ENCODE assay signal across 1 cellular context in the genomic region with DNA sequence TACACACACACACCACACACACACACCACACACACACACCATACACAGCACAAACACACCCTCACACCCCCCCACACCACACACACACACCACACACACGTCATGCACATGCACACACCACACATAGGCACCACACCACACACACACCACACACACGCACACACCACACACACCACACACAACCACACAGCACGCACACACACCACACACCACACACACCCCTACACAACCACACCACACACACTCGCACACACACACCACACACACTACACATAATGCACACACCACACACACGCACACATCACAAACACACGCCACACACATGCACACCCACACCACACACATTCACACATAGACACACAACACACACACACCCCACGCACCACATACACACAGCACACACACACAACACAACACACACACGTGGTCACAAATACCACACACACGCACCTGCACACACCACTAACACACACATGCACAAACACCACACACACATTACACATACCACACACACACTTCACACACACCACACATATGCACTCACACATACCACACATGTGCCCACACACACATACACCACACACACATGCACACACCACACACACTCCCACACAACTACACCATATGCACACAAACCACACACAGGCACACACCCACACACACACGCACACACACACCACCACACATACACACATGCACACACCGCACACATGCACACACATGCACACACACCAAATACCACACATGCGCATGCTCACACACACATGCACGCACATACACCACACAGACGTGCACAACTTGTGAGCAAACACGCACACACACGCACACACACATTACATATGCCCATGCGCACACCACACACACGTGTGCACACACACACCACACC.
TF ChIP-seq lines count a peak whose summit lies in the region.

No MANE protein-coding gene starts in this region.

TF ChIP-seq in HepG2, 621 proteins besides CTCF, POLR2A, EP300 and RAD21 (continued from another document):
- TF ChIP-seq, protein P1, sequence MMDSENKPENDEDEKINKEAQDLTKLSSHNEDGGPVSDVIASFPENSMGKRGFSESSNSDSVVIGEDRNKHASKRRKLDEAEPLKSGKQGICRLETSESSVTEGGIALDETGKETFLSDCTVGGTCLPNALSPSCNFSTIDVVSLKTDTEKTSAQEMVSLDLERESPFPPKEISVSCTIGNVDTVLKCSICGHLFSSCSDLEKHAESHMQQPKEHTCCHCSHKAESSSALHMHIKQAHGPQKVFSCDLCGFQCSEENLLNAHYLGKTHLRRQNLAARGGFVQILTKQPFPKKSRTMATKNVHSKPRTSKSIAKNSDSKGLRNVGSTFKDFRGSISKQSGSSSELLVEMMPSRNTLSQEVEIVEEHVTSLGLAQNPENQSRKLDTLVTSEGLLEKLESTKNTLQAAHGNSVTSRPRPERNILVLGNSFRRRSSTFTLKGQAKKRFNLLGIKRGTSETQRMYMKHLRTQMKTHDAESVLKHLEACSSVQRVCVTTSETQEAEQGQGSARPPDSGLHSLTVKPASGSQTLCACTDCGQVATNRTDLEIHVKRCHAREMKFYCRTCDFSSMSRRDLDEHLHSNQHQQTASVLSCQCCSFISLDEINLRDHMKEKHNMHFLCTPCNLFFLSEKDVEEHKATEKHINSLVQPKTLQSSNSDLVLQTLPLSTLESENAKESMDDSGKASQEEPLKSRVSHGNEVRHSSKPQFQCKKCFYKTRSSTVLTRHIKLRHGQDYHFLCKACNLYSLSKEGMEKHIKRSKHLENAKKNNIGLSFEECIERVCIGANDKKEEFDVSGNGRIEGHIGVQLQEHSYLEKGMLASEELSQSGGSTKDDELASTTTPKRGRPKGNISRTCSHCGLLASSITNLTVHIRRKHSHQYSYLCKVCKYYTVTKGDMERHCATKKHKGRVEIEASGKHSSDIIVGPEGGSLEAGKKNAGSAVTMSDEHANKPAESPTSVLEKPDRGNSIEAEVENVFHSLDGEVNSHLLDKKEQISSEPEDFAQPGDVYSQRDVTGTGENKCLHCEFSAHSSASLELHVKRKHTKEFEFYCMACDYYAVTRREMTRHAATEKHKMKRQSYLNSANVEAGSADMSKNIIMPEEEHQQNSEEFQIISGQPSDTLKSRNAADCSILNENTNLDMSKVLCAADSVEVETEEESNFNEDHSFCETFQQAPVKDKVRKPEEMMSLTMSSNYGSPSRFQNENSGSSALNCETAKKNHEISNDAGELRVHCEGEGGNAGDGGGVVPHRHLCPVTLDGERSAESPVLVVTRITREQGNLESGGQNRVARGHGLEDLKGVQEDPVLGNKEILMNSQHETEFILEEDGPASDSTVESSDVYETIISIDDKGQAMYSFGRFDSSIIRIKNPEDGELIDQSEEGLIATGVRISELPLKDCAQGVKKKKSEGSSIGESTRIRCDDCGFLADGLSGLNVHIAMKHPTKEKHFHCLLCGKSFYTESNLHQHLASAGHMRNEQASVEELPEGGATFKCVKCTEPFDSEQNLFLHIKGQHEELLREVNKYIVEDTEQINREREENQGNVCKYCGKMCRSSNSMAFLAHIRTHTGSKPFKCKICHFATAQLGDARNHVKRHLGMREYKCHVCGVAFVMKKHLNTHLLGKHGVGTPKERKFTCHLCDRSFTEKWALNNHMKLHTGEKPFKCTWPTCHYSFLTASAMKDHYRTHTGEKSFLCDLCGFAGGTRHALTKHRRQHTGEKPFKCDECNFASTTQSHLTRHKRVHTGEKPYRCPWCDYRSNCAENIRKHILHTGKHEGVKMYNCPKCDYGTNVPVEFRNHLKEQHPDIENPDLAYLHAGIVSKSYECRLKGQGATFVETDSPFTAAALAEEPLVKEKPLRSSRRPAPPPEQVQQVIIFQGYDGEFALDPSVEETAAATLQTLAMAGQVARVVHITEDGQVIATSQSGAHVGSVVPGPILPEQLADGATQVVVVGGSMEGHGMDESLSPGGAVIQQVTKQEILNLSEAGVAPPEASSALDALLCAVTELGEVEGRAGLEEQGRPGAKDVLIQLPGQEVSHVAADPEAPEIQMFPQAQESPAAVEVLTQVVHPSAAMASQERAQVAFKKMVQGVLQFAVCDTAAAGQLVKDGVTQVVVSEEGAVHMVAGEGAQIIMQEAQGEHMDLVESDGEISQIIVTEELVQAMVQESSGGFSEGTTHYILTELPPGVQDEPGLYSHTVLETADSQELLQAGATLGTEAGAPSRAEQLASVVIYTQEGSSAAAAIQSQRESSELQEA (CRISPR knock-in tag; IDR thresholded peaks at IDR 0.05; ENCODE audit: not compliant biosample characterization), result no peak
- peak; percentile 87 for TF ChIP-seq DNMT1 (CRISPR knock-in tag; IDR thresholded peaks at IDR 0.05)
- no peak for TF ChIP-seq ZNF83 (CRISPR knock-in tag; IDR thresholded peaks at IDR 0.05; ENCODE audit: borderline replicate concordance)
- TF ChIP-seq MATR3 (CRISPR knock-in tag; IDR thresholded peaks at IDR 0.05), result no peak
- TF ChIP-seq ZNF556 (CRISPR knock-in tag; IDR thresholded peaks at IDR 0.05; ENCODE audit: borderline replicate concordance), result 0 out of 2 replicates have a peak, but pooled peaks have one; percentile 51
- TF ChIP-seq TMF1 (CRISPR knock-in tag; IDR thresholded peaks at IDR 0.05; ENCODE audit: low read depth), result no peak
- no peak for TF ChIP-seq ASH2L (IDR thresholded peaks at IDR 0.05; ENCODE audit: insufficient read length, low read depth, low read length)
- TF ChIP-seq ZNF383 (CRISPR knock-in tag; IDR thresholded peaks at IDR 0.05; ENCODE audit: borderline replicate concordance), result 0 out of 2 replicates have a peak, but pooled peaks have one; percentile 35
- TF ChIP-seq GATAD2A (CRISPR knock-in tag; IDR thresholded peaks at IDR 0.05), result no peak
- no peak for TF ChIP-seq SMYD3 (CRISPR knock-in tag; IDR thresholded peaks at IDR 0.05)
- TF ChIP-seq, protein P2, sequence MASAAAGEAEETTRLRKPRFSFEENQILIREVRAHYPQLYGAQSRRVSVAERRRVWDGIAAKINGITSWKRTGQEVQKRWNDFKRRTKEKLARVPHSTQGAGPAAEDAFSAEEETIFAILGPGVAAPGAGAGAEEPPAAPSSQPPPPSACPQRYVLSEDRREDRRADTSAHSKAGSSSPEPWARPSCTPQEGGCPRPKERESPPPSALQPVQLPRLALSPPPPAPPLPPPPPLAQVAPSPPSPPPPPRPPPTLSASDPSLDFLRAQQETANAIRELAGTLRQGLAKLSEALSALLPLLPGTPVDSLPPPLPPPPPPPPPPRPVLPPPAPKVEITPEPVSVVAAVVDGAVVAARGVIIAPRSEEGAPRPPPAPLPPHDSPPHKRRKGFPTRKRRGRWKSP (CRISPR knock-in tag; IDR thresholded peaks at IDR 0.05), result no peak
- TF ChIP-seq, protein P3, sequence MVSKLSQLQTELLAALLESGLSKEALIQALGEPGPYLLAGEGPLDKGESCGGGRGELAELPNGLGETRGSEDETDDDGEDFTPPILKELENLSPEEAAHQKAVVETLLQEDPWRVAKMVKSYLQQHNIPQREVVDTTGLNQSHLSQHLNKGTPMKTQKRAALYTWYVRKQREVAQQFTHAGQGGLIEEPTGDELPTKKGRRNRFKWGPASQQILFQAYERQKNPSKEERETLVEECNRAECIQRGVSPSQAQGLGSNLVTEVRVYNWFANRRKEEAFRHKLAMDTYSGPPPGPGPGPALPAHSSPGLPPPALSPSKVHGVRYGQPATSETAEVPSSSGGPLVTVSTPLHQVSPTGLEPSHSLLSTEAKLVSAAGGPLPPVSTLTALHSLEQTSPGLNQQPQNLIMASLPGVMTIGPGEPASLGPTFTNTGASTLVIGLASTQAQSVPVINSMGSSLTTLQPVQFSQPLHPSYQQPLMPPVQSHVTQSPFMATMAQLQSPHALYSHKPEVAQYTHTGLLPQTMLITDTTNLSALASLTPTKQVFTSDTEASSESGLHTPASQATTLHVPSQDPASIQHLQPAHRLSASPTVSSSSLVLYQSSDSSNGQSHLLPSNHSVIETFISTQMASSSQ (IDR thresholded peaks at IDR 0.05; ENCODE audit: low read depth), result no peak
- TF ChIP-seq, protein P3 (CRISPR knock-in tag; IDR thresholded peaks at IDR 0.05; ENCODE audit: borderline replicate concordance), result peak; percentile 43; the same call in 1 of the 2 replicates
- TF ChIP-seq PHF5A (CRISPR knock-in tag; IDR thresholded peaks at IDR 0.05; ENCODE audit: low read depth, unreplicated experiment), result no peak
- no peak for TF ChIP-seq ZNF543 (CRISPR knock-in tag; IDR thresholded peaks at IDR 0.05)
- TF ChIP-seq, protein P4, sequence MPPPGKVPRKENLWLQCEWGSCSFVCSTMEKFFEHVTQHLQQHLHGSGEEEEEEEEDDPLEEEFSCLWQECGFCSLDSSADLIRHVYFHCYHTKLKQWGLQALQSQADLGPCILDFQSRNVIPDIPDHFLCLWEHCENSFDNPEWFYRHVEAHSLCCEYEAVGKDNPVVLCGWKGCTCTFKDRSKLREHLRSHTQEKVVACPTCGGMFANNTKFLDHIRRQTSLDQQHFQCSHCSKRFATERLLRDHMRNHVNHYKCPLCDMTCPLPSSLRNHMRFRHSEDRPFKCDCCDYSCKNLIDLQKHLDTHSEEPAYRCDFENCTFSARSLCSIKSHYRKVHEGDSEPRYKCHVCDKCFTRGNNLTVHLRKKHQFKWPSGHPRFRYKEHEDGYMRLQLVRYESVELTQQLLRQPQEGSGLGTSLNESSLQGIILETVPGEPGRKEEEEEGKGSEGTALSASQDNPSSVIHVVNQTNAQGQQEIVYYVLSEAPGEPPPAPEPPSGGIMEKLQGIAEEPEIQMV (CRISPR knock-in tag; IDR thresholded peaks at IDR 0.05; ENCODE audit: low read depth), result no peak
- TF ChIP-seq ZMYM3 (CRISPR knock-in tag; IDR thresholded peaks at IDR 0.05), result 0 out of 2 replicates have a peak, but pooled peaks have one; percentile 13
- no peak for TF ChIP-seq ZNF570 (CRISPR knock-in tag; IDR thresholded peaks at IDR 0.05; ENCODE audit: borderline replicate concordance)
- no peak for TF ChIP-seq ZNF567 (CRISPR knock-in tag; IDR thresholded peaks at IDR 0.05; ENCODE audit: borderline replicate concordance)
